ENCODE assay signal across 12 cellular contexts in genomic region chr5:135379052-135379654, GRCh38. TPM values are rescaled to one million over a fixed set of nuclear protein-coding genes. Genes with fewer than 3 reads are reported as not detected.
DNase-seq lines count a peak whose midpoint lies in the region; ATAC-seq and TF ChIP-seq lines count a peak whose summit lies in the region.
"Had no signal": no experiment of that assay in that cellular context is flagged by ENCODE, and none has a peak within 500 bp of the region (broad histone marks: within the 10 kb centered on the region; RNA-seq: fewer than 3 reads in every experiment).

No MANE protein-coding gene starts in this region.

- H3K4me1 ChIP-seq in gastroesophageal sphincter (peaks cover 4 to 68% (median 25%) of the 10 kb centered on the region in 3 donors), skeletal muscle tissue (ENCODE audit: control insufficient read depth in 3 of 3, insufficient read depth in 3 of 3, low read length in 3 of 3) (peaks cover 39 to 64% (median 41%) of the 10 kb centered on the region in 3 donors)

- H3K27me3 ChIP-seq in gastroesophageal sphincter (no peaks in the 10 kb centered on the region), skeletal muscle tissue (ENCODE audit: control insufficient read depth in 3 of 3, insufficient read depth in 3 of 3, low read length in 3 of 3) (no peaks in the 10 kb centered on the region)

- peaks cover 0 to 85% of the 10 kb centered on the region in 2 donors for H3K36me3 ChIP-seq in gastroesophageal sphincter
- H3K36me3 ChIP-seq in skeletal muscle tissue (ENCODE audit: control insufficient read depth in 3 of 3, insufficient read depth in 3 of 3, low read length in 3 of 3): peaks cover 8 to 27% (median 21%) of the 10 kb centered on the region in 3 donors

- no peak for TF ChIP-seq POLR2A in gastroesophageal sphincter (IDR thresholded peaks at IDR 0.05)

- intact Hi-C loops in activated CD4-positive, alpha-beta T cell treated with anti-CD3 and anti-CD28 coated beads, Interleukin-2, amount 10 ng/mL, durations not matched to agents 24 days and 14 days (cut with micrococcal nuclease): no loop called here
- intact Hi-C loops in activated T-helper 1 cell treated with anti-CD3 and anti-CD28 coated beads, Interleukin-12 subunit alpha, Interleukin-12 subunit beta, Interleukin-2, Interleukin-4 antibody, amounts not matched to agents 30 ng/mL and 10 ng/mL and 1 ng/mL, durations not matched to agents 14 hours and 24 hours and 36 hours (cut with micrococcal nuclease): no loop called here

- no peaks in the 10 kb centered on the region for H3K27me3 Mint-ChIP-seq in activated CD4-positive, alpha-beta T cell treated with anti-CD3 and anti-CD28 coated beads, Interleukin-2, amount 10 ng/mL, durations not matched to agents 24 days and 14 days
- no peaks in the 10 kb centered on the region for H3K27me3 Mint-ChIP-seq in activated T-helper 1 cell treated with anti-CD3 and anti-CD28 coated beads, Interleukin-12 subunit alpha, Interleukin-12 subunit beta, Interleukin-2, Interleukin-4 antibody, amounts not matched to agents 30 ng/mL and 10 ng/mL and 1 ng/mL, durations not matched to agents 14 hours and 24 hours and 36 hours (ENCODE audit: insufficient read depth)

- peak overlapping the region in 2 of 4 donors; percentile 48 to 55 for H3K27ac ChIP-seq in gastroesophageal sphincter
- H3K27ac ChIP-seq in skeletal muscle tissue (ENCODE audit: low read depth, low read length): peak overlapping the region; percentile 74

- no peak for TF ChIP-seq CTCF in gastroesophageal sphincter (IDR thresholded peaks at IDR 0.05)
- TF ChIP-seq CTCF in GM20000 (IDR thresholded peaks at IDR 0.05; ENCODE audit: extremely low read depth, missing control alignments): no peak

- peaks cover 79% of the 10 kb centered on the region for H3K36me3 Mint-ChIP-seq in activated CD4-positive, alpha-beta T cell treated with anti-CD3 and anti-CD28 coated beads, Interleukin-2, amount 10 ng/mL, durations not matched to agents 24 days and 14 days (ENCODE audit: low read depth)
- H3K36me3 Mint-ChIP-seq in activated T-helper 1 cell treated with anti-CD3 and anti-CD28 coated beads, Interleukin-12 subunit alpha, Interleukin-12 subunit beta, Interleukin-2, Interleukin-4 antibody, amounts not matched to agents 30 ng/mL and 10 ng/mL and 1 ng/mL, durations not matched to agents 14 hours and 24 hours and 36 hours (ENCODE audit: low read depth): peaks cover 69% of the 10 kb centered on the region

- H3K27ac Mint-ChIP-seq in activated CD4-positive, alpha-beta T cell treated with anti-CD3 and anti-CD28 coated beads, Interleukin-2, amount 10 ng/mL, durations not matched to agents 24 days and 14 days: peak overlapping the region; percentile 14
- H3K27ac Mint-ChIP-seq in activated T-helper 1 cell treated with anti-CD3 and anti-CD28 coated beads, Interleukin-12 subunit alpha, Interleukin-12 subunit beta, Interleukin-2, Interleukin-4 antibody, amounts not matched to agents 30 ng/mL and 10 ng/mL and 1 ng/mL, durations not matched to agents 14 hours and 24 hours and 36 hours: peak overlapping the region; percentile 74

- no peak overlapping the region for H3K4me3 ChIP-seq in gastroesophageal sphincter
- H3K4me3 ChIP-seq in skeletal muscle tissue (ENCODE audit: low read length in 3 of 3): peak overlapping the region in 1 of 3 donors; percentile 23

- H3K4me1 Mint-ChIP-seq in activated CD4-positive, alpha-beta T cell treated with anti-CD3 and anti-CD28 coated beads, Interleukin-2, amount 10 ng/mL, durations not matched to agents 24 days and 14 days: peaks cover 73% of the 10 kb centered on the region
- H3K4me1 Mint-ChIP-seq in activated T-helper 1 cell treated with anti-CD3 and anti-CD28 coated beads, Interleukin-12 subunit alpha, Interleukin-12 subunit beta, Interleukin-2, Interleukin-4 antibody, amounts not matched to agents 30 ng/mL and 10 ng/mL and 1 ng/mL, durations not matched to agents 14 hours and 24 hours and 36 hours (ENCODE audit: low read depth): peaks cover 72% of the 10 kb centered on the region

- H3K4me3 Mint-ChIP-seq in activated CD4-positive, alpha-beta T cell treated with anti-CD3 and anti-CD28 coated beads, Interleukin-2, amount 10 ng/mL, durations not matched to agents 24 days and 14 days: no peak overlapping the region
- H3K4me3 Mint-ChIP-seq in activated T-helper 1 cell treated with anti-CD3 and anti-CD28 coated beads, Interleukin-12 subunit alpha, Interleukin-12 subunit beta, Interleukin-2, Interleukin-4 antibody, amounts not matched to agents 30 ng/mL and 10 ng/mL and 1 ng/mL, durations not matched to agents 14 hours and 24 hours and 36 hours: no peak overlapping the region

- TF ChIP-seq EP300 in gastroesophageal sphincter (IDR thresholded peaks at IDR 0.05): no peak

- H3K9me3 Mint-ChIP-seq in activated CD4-positive, alpha-beta T cell treated with anti-CD3 and anti-CD28 coated beads, Interleukin-2, amount 10 ng/mL, durations not matched to agents 24 days and 14 days: no peaks in the 10 kb centered on the region
- no peaks in the 10 kb centered on the region for H3K9me3 Mint-ChIP-seq in activated T-helper 1 cell treated with anti-CD3 and anti-CD28 coated beads, Interleukin-12 subunit alpha, Interleukin-12 subunit beta, Interleukin-2, Interleukin-4 antibody, amounts not matched to agents 30 ng/mL and 10 ng/mL and 1 ng/mL, durations not matched to agents 14 hours and 24 hours and 36 hours

- 56 to 64% methylated on average over 4 to 6 of the region's 7 CpGs for WGBS in gastroesophageal sphincter (ENCODE audit: low coverage in 1 of 2), 2 donors

- DNase-seq in activated CD4-positive, alpha-beta T cell treated with anti-CD3 and anti-CD28 coated beads, Interleukin-2, amount 10 ng/mL, durations not matched to agents 24 days and 14 days: no peak
- DNase-seq in activated CD4-positive, alpha-beta T cell treated with anti-CD3 and anti-CD28 coated beads, Interleukin-2, amount 50 U/mL, for 4 hours: no peak
- no peak for DNase-seq in activated T-helper 1 cell treated with anti-CD3 and anti-CD28 coated beads, Interleukin-12 subunit alpha, Interleukin-12 subunit beta, Interleukin-2, Interleukin-4 antibody, amounts not matched to agents 30 ng/mL and 10 ng/mL and 1 ng/mL, durations not matched to agents 14 hours and 24 hours and 36 hours (ENCODE audit: low spot score)
- no peak for DNase-seq in GM20000 (ENCODE audit: low spot score)
- no peak for DNase-seq in NCI-H2196 (lab: John Stamatoyannopoulos, UW; ENCODE audit: unreplicated experiment)
- DNase-seq: amygdala; NCI-H82; stimulated activated CD4-positive, alpha-beta T cell treated with anti-CD3 and anti-CD28 coated beads, Interleukin-2, amount 100 ng/mL, for 24 hours; stimulated activated naive CD4-positive, alpha-beta T cell treated with Interleukin-2 at 50 U/mL for 16 hours had no signal

- ATAC-seq in gastroesophageal sphincter (peak; percentile 27), HG03095 (IDR thresholded peaks at IDR 0.05; ENCODE audit: unreplicated experiment) (no peak)

- no peaks in the 10 kb centered on the region for H3K9me3 ChIP-seq in gastroesophageal sphincter
- H3K9me3 ChIP-seq in skeletal muscle tissue (ENCODE audit: control insufficient read depth in 3 of 3, low read length in 3 of 3): no peaks in the 10 kb centered on the region

- peak overlapping the region in 1 of 3 donors; percentile 10 for H3K9ac ChIP-seq in skeletal muscle tissue (ENCODE audit: low read depth in 1 of 3, low read length in 3 of 3)

RNA-seq across cellular contexts. Expression of gene MACROH2A1, which starts 19.9 kb away (rescaled TPM):
- total RNA-seq in activated CD4-positive, alpha-beta T cell treated with anti-CD3 and anti-CD28 coated beads, Interleukin-2, amount 10 ng/mL, durations not matched to agents 24 days and 14 days: 282 and 289 TPM in 2 replicates
- 315 and 317 TPM in 2 replicates for total RNA-seq in activated T-helper 1 cell treated with anti-CD3 and anti-CD28 coated beads, Interleukin-12 subunit alpha, Interleukin-12 subunit beta, Interleukin-2, Interleukin-4 antibody, amounts not matched to agents 30 ng/mL and 10 ng/mL and 1 ng/mL, durations not matched to agents 14 hours and 24 hours and 36 hours
- total RNA-seq in gastroesophageal sphincter: 100 to 1,000 TPM; 163 to 180 (median 177) TPM
- 86.1 TPM for total RNA-seq in skeletal muscle tissue
